ENCODE assay signal across 9 cellular contexts in the genomic region with DNA sequence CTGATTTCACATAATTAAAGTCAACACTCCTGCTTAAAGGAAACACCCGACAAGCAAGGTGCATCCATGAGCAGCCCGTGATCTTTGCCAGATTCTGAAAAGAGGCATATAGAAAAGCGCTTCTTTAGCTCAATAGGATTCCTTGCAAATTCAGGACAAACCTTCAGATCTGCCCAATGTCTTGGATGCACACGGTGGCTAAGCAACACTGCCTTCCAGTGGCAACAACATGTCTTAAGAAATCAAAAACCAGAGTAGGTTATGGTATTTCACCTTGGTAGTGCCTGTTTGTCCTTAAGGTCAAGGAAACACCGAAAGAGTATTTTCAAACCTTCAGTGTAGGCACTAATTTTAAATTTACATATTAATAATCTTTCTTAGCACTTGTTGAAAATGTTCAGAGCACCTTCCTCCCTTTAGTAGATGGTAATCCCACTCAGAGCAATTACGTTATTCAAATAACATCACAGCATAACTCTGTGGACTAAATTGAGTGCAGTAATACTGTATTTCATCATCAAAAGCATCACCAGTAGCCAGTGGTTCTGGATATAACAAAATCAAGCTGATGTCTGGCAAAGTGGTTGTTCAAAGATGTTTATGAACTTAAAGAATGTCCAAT. TPM values are rescaled to one million over a fixed set of nuclear protein-coding genes. Genes with fewer than 3 reads are reported as not detected.
DNase-seq lines count a peak whose midpoint lies in the region; ATAC-seq and TF ChIP-seq lines count a peak whose summit lies in the region.
"Had no signal": no experiment of that assay in that cellular context is flagged by ENCODE, and none has a peak within 500 bp of the region (broad histone marks: within the 10 kb centered on the region; RNA-seq: fewer than 3 reads in every experiment).

No MANE protein-coding gene starts in this region.

- H3K9me3 Mint-ChIP-seq in Calu3 (ENCODE audit: low read depth, unreplicated experiment) (no peaks in the 10 kb centered on the region), brain (peaks cover 0 to 3% (median 0%) of the 10 kb centered on the region in 5 experiments)
- H3K9me3 Mint-ChIP-seq: activated T-helper 2 cell treated with anti-CD3 and anti-CD28 coated beads, Interferon-gamma antibody, Interleukin-2, Interleukin-4, amounts not matched to agents 10 μg/mL and 5 μg/mL and 100 μg/mL, durations not matched to agents 14 hours and 24 hours and 36 hours had no signal

- H3K9ac ChIP-seq in Karpas-422 (ENCODE audit: low read length) (no peak overlapping the region), mesenchymal stem cell (ENCODE audit: low read length) (no peak overlapping the region)

- no peak for ATAC-seq in GM19452 (IDR thresholded peaks at IDR 0.05; ENCODE audit: unreplicated experiment)

- H2BK15ac ChIP-seq in mesenchymal stem cell (ENCODE audit: low read depth, poor library complexity, severe bottlenecking): no peak overlapping the region

- intact Hi-C loops in Calu3 (cut with micrococcal nuclease; ENCODE audit: unreplicated experiment): loop anchor here (1.0 to 10.0 kb wide), 6 partner anchors 162 to 800 kb away; a partner anchor contains a TSS

- peak overlapping the region in 1 of 2 experiments; percentile 58 for H2BK12ac ChIP-seq in mesenchymal stem cell (ENCODE audit: low read length in 2 of 2)

- no peaks in the 10 kb centered on the region for H3K27me3 ChIP-seq in Karpas-422 (ENCODE audit: low read length)
- no peaks in the 10 kb centered on the region for H3K27me3 ChIP-seq in mesenchymal stem cell (ENCODE audit: control insufficient read depth in 1 of 2, insufficient read depth in 1 of 2, low read length in 2 of 2)

- H4K20me1 ChIP-seq in Karpas-422 (ENCODE audit: insufficient read depth, low read depth, low read length): no peaks in the 10 kb centered on the region

- H3K14ac ChIP-seq in mesenchymal stem cell (ENCODE audit: low read length in 2 of 2): no peak overlapping the region

- H3K4me1 ChIP-seq in Karpas-422 (ENCODE audit: low read length): peaks cover 3% of the 10 kb centered on the region
- peaks cover 5% of the 10 kb centered on the region for H3K4me1 ChIP-seq in mesenchymal stem cell (ENCODE audit: control insufficient read depth, insufficient read depth, low read depth, low read length)

- BruUV-seq in Calu3 (replicated peaks; lab: Mats Ljungman, UMichigan): no TSS peak

- H3K4me1 Mint-ChIP-seq in Calu3 (ENCODE audit: low read depth, unreplicated experiment) (peaks cover 10% of the 10 kb centered on the region), brain (peaks cover 26% of the 10 kb centered on the region)

- TF ChIP-seq CTCF in Calu3 (IDR thresholded peaks at IDR 0.05; ENCODE audit: unreplicated experiment) (peak; percentile 31), brain (conservative IDR thresholded peaks at IDR 0.05) (peak; percentile 41 to 67)

- H3K27ac ChIP-seq in Karpas-422 (ENCODE audit: low read length) (no peak overlapping the region), mesenchymal stem cell (ENCODE audit: low read length, poor library complexity, severe bottlenecking) (no peak overlapping the region)

- H3K23ac ChIP-seq in mesenchymal stem cell (ENCODE audit: low read length in 2 of 2): no peak overlapping the region

- no peaks in the 10 kb centered on the region for H3K79me2 ChIP-seq in Karpas-422 (ENCODE audit: low read length)

- H3K9me3 ChIP-seq in Karpas-422 (ENCODE audit: low read length) (no peaks in the 10 kb centered on the region), mesenchymal stem cell (ENCODE audit: control insufficient read depth, low read length) (no peaks in the 10 kb centered on the region)

- H4K91ac ChIP-seq in mesenchymal stem cell (ENCODE audit: low read length): no peak overlapping the region

- no peaks in the 10 kb centered on the region for H3K79me1 ChIP-seq in mesenchymal stem cell (replicated peaks; ENCODE audit: low read length, poor library complexity, severe bottlenecking)

- CTCF ChIA-PET in Calu3 (lab: Charles Lee): interaction anchor here (0.7 to 1.3 kb wide), 4 partner anchors 10 to 801 kb away, joined by 3 to 10 read pairs (median 4); no protein-coding TSS in a partner anchor

- H3K4me3 Mint-ChIP-seq in Calu3 (ENCODE audit: low read depth, unreplicated experiment) (no peak overlapping the region), brain (no peak overlapping the region)

- H3K4me2 ChIP-seq in Karpas-422 (ENCODE audit: low read depth, low read length, poor library complexity, severe bottlenecking) (no peak overlapping the region), mesenchymal stem cell (ENCODE audit: low read length, poor library complexity, severe bottlenecking) (no peak overlapping the region)

- DNase-seq in Calu3 (peak; percentile 12), Karpas-422 (peak; percentile 58), mesenchymal stem cell (peak; percentile 64), amygdala (lab: John Stamatoyannopoulos, UW) (no peak), cerebellar nuclear complex (lab: John Stamatoyannopoulos, UW) (no peak)
- no peak for DNase-seq in activated CD4-positive, alpha-beta T cell treated with anti-CD3 and anti-CD28 coated beads, Interleukin-2, amount 50 U/mL, for 48 hours

- no peaks in the 10 kb centered on the region for H3K9me2 ChIP-seq in Karpas-422 (replicated peaks; ENCODE audit: insufficient read depth, low read length)

- H2BK5ac ChIP-seq in mesenchymal stem cell (ENCODE audit: low read depth, low read length, poor library complexity, severe bottlenecking): no peak overlapping the region

- H3K36me3 ChIP-seq in Karpas-422 (ENCODE audit: insufficient read depth, low read length) (no peaks in the 10 kb centered on the region), mesenchymal stem cell (ENCODE audit: control insufficient read depth in 1 of 2, insufficient read depth in 2 of 2, low read depth in 1 of 2, low read length in 2 of 2) (no peaks in the 10 kb centered on the region)

- H3K4me3 ChIP-seq in Karpas-422 (ENCODE audit: low read length) (no peak overlapping the region), mesenchymal stem cell (ENCODE audit: insufficient read depth in 1 of 2, low read depth in 1 of 2, low read length in 2 of 2) (no peak overlapping the region)

- H3K36me3 Mint-ChIP-seq in Calu3 (ENCODE audit: insufficient read depth, unreplicated experiment) (no peaks in the 10 kb centered on the region), brain (no peaks in the 10 kb centered on the region)

- peak overlapping the region in 1 of 2 experiments; percentile 18 for H3K18ac ChIP-seq in mesenchymal stem cell (ENCODE audit: low read depth in 1 of 2, low read length in 2 of 2)

- H3K4ac ChIP-seq in mesenchymal stem cell (ENCODE audit: low read depth in 1 of 2, low read length in 2 of 2): no peak overlapping the region

- WGBS in mesenchymal stem cell: 41% methylated on average over 5 of the region's 6 CpGs

- H2AFZ ChIP-seq in Karpas-422 (ENCODE audit: low read length) (no peak overlapping the region), mesenchymal stem cell (ENCODE audit: low read depth, low read length) (no peak overlapping the region)

- H3K27ac Mint-ChIP-seq in Calu3 (ENCODE audit: unreplicated experiment): no peak overlapping the region
- H3K27ac Mint-ChIP-seq in brain: no peak overlapping the region
- H3K27ac Mint-ChIP-seq: activated T-helper 2 cell treated with anti-CD3 and anti-CD28 coated beads, Interferon-gamma antibody, Interleukin-2, Interleukin-4, amounts not matched to agents 10 μg/mL and 5 μg/mL and 100 μg/mL, durations not matched to agents 14 hours and 24 hours and 36 hours had no signal

- no peak overlapping the region for H4K8ac ChIP-seq in mesenchymal stem cell (ENCODE audit: low read length)

- H2AK5ac ChIP-seq in mesenchymal stem cell (ENCODE audit: low read length, severe bottlenecking): peak overlapping the region; percentile 40

- no peak overlapping the region for H2BK120ac ChIP-seq in mesenchymal stem cell (ENCODE audit: low read depth, low read length)

- H3K27me3 Mint-ChIP-seq in Calu3 (ENCODE audit: unreplicated experiment) (no peaks in the 10 kb centered on the region), brain (peaks cover 5% of the 10 kb centered on the region)

RNA-seq across cellular contexts. Expression of a gene that starts 58.0 kb away (rescaled TPM):
- total RNA-seq in Calu3 (2022): 41.1 and 50.3 TPM in 2 replicates
- 57.8 and 96.1 TPM in 2 replicates for total RNA-seq in Karpas-422 (2014; rRNA removed; shearing (Covaris generic); ENCODE audit: low replicate concordance)
- 39.5 TPM for polyA plus RNA-seq in brain (ENCODE audit: insufficient read depth, low read depth, low replicate concordance)
- 12.2 TPM for polyA plus RNA-seq in mesenchymal stem cell (2013, experiment 1 of 2)
- polyA plus RNA-seq in mesenchymal stem cell (2013, experiment 2 of 2): 14.2 TPM

Comparison
In these comparisons a context has a peak if more than half of its experiments do, and no peak if none do; other contexts are left out.
1. DNase-seq: peak in Calu3 (single experiment), Karpas-422 (single experiment) and mesenchymal stem cell (single experiment); none in amygdala (0 of 56), cerebellar nuclear complex (0 of 2) and activated CD4-positive, alpha-beta T cell treated with anti-CD3 and anti-CD28 coated beads, Interleukin-2, amount 50 U/mL, for 48 hours (0 of 2).